21 cellular contexts compared by ENCODE assay signal in the genomic region with DNA sequence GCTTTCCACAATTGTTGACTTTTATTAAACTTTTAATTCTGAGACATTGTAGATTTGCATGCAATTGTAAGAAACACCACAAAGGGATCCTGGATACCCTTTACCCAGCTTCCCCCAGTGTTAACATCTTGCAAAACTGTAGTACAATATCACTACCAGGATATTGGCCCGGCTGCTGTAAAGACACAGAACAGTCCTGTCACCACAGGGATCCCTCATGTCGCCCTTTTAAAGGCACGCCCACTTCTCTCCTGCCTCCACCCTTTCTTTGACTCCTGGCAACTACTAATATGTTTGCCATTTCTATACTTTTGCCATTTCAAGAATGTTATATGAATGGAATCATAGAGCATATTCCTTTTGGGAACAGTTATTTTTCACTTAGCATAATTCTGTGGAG.
"Had no signal": no experiment of that assay in that cellular context is flagged by ENCODE, and none has a peak within 500 bp of the region (broad histone marks: within the 10 kb centered on the region; RNA-seq: fewer than 3 reads in every experiment).

No MANE protein-coding gene starts in this region.

- H3K36me3 ChIP-seq: colonic mucosa, esophagus muscularis mucosa, gastroesophageal sphincter, heart left ventricle, left lung had no signal

- H3K9me3 Mint-ChIP-seq: effector memory CD8-positive, alpha-beta T cell; endodermal cell had no signal

- H3K9me3 ChIP-seq: colonic mucosa, esophagus muscularis mucosa, gastroesophageal sphincter, left lung had no signal

- H3K27me3 ChIP-seq: colonic mucosa, esophagus muscularis mucosa, gastroesophageal sphincter, heart left ventricle, hepatocyte, left lung had no signal

- H2AFZ ChIP-seq: hepatocyte had no signal

- DNase-seq: cerebellar nuclear complex; colonic mucosa; cortex of kidney; effector CD8-positive, alpha-beta T cell; effector memory CD8-positive, alpha-beta T cell; endodermal cell; foreskin keratinocyte; heart left ventricle; hypothalamus; left cardiac atrium; left lung; left ventricle myocardium superior; mammary epithelial cell; mesendoderm; midbrain had no signal

- H3K4me1 Mint-ChIP-seq: memory B cell had no signal

- H3K27ac Mint-ChIP-seq: dendritic cell treated with granulocyte-macrophage colony-stimulating factor and Interleukin-4, amounts not matched to agents 40 ng/mL and 50 ng/mL, for 4 days; effector memory CD8-positive, alpha-beta T cell; endodermal cell; memory B cell had no signal

- H3K4me3 ChIP-seq: colonic mucosa, esophagus muscularis mucosa, gastroesophageal sphincter, heart left ventricle, hepatocyte, left lung, lung had no signal

- H3K4me2 ChIP-seq: hepatocyte had no signal

- H3K4me3 Mint-ChIP-seq: dendritic cell treated with granulocyte-macrophage colony-stimulating factor and Interleukin-4, amounts not matched to agents 40 ng/mL and 50 ng/mL, for 4 days; effector memory CD8-positive, alpha-beta T cell; endodermal cell; memory B cell had no signal

- ATAC-seq: effector memory CD8-positive, alpha-beta T cell; foreskin keratinocyte; gastroesophageal sphincter; heart left ventricle; left cardiac atrium; left lung; left ventricle myocardium superior had no signal

- H3K79me2 ChIP-seq: hepatocyte had no signal

- H3K27me3 Mint-ChIP-seq: dendritic cell treated with granulocyte-macrophage colony-stimulating factor and Interleukin-4, amounts not matched to agents 40 ng/mL and 50 ng/mL, for 4 days had no signal

- H3K27ac ChIP-seq: colonic mucosa, esophagus muscularis mucosa, foreskin keratinocyte, gastroesophageal sphincter, heart left ventricle, hepatocyte, left lung had no signal

- H3K4me1 ChIP-seq: colonic mucosa, foreskin keratinocyte had no signal
